In the genomic region with DNA sequence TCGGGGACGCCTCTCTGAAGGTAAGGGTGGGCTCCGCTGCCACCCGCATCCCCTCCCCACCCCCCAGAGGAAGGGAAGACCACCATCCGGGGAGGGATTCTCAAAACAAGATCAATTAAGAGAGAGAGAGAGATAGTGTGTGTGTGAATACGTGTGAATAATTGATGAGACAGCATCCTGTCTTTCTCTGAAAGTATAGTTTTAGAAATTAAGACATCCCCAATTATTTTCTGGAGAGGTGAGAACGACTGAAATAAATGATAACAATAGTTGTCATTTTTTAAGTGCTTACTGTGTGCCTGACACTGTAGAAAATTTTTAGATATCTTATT, we compare ENCODE assay signal across 9 cellular contexts. TPM values are rescaled to one million over a fixed set of nuclear protein-coding genes. Genes with fewer than 3 reads are reported as not detected.
DNase-seq lines count a peak whose midpoint lies in the region; ATAC-seq, FAIRE-seq and TF ChIP-seq lines count a peak whose summit lies in the region.
"Had no signal": no experiment of that assay in that cellular context is flagged by ENCODE, and none has a peak within 500 bp of the region (broad histone marks: within the 10 kb centered on the region; RNA-seq: fewer than 3 reads in every experiment).

No MANE protein-coding gene starts in this region.

- TF ChIP-seq RAD21 in H1 (IDR thresholded peaks at IDR 0.05 in 1 of 2, conservative IDR thresholded peaks at IDR 0.05 in 1 of 2; ENCODE audit: low read depth in 2 of 2, low read length in 2 of 2), result no peak

- no peak overlapping the region for H3K18ac ChIP-seq in H1 (ENCODE audit: extremely low read depth, low read length)

- H3K9ac ChIP-seq in H1 (replicated peaks in 1 of 4; ENCODE audit: extremely low read depth in 1 of 4, low read depth in 3 of 4, low read length in 3 of 4), result no peak overlapping the region

- no peak for TF ChIP-seq POLR2A in GM18505 (IDR thresholded peaks at IDR 0.05; ENCODE audit: borderline replicate concordance, extremely low read depth, insufficient read depth, insufficient read length)
- TF ChIP-seq POLR2A in H1 (IDR thresholded peaks at IDR 0.05; ENCODE audit: control extremely low read depth in 1 of 2, low read depth in 2 of 2, low read length in 2 of 2), result no peak
- TF ChIP-seq POLR2A in ovary (IDR thresholded peaks at IDR 0.05), result no peak

- H2BK5ac ChIP-seq in H1 (ENCODE audit: low read depth, low read length), result no peak overlapping the region

- intact Hi-C loops in ovary (cut with DNase I), result loop anchor here in 2 of 4 donors (10.0 kb wide), 3 partner anchors 72 to 342 kb away; no protein-coding TSS in a partner anchor

- ATAC-seq in GM18505 (IDR thresholded peaks at IDR 0.05; ENCODE audit: unreplicated experiment) (peak; percentile 5), HG03460 (IDR thresholded peaks at IDR 0.05; ENCODE audit: unreplicated experiment) (peak; percentile 11), GM21619 (IDR thresholded peaks at IDR 0.05; ENCODE audit: unreplicated experiment) (no peak), HG03571 (IDR thresholded peaks at IDR 0.05; ENCODE audit: unreplicated experiment) (no peak), GM21526 (IDR thresholded peaks at IDR 0.05; ENCODE audit: low FRiP score, unreplicated experiment) (no peak)

- no peak for FAIRE-seq in H1 (lab: Jason Lieb, UNC)

- no peaks in the 10 kb centered on the region; the same call in 1 of the 2 replicates for H3K23me2 ChIP-seq in H1 (ENCODE audit: low read depth, low read length)

- H3K4me1 ChIP-seq in H1 (replicated peaks in 1 of 4; ENCODE audit: control insufficient read depth in 3 of 4, insufficient read depth in 4 of 4, low read length in 3 of 4) (0 out of 7 replicates have a peak, but pooled peaks cover 0 to 1% (median 0%) of the 10 kb centered on the region in 4 experiments), ovary (ENCODE audit: insufficient read depth) (no peaks in the 10 kb centered on the region), SJCRH30 (no peaks in the 10 kb centered on the region)

- H2BK15ac ChIP-seq in H1 (ENCODE audit: low read length), result no peak overlapping the region

- H3K56ac ChIP-seq in H1 (replicated peaks; ENCODE audit: insufficient read length, low read depth, low read length), result no peak overlapping the region

- H2BK120ac ChIP-seq in H1 (replicated peaks; ENCODE audit: low read depth, low read length), result no peak overlapping the region

- H3K4me3 ChIP-seq in H1 (ENCODE audit: extremely low read depth in 1 of 4, insufficient read depth in 2 of 4, low read depth in 3 of 4, low read length in 4 of 4) (peak overlapping the region; percentile 41 to 71 (median 54); a peak in 7 of 8 replicates), ovary (peak overlapping the region; percentile 69), SJCRH30 (no peak overlapping the region)

- H2AFZ ChIP-seq in H1 (ENCODE audit: low read length), result no peak overlapping the region

- H3K9me3 ChIP-seq in H1 (ENCODE audit: insufficient read depth in 2 of 2, low read depth in 1 of 2, low read length in 1 of 2) (no peaks in the 10 kb centered on the region), ovary (no peaks in the 10 kb centered on the region), SJCRH30 (replicated peaks) (no peaks in the 10 kb centered on the region)

- no peak overlapping the region for H4K5ac ChIP-seq in H1 (ENCODE audit: insufficient read length, low read depth, low read length)

- POLR2A ChIA-PET in H1 (lab: Charles Lee; ENCODE audit: partially characterized antibody), result no interaction called here

- H3K36me3 ChIP-seq in H1 (ENCODE audit: control insufficient read depth in 2 of 4, insufficient read depth in 4 of 4, low read length in 3 of 4) (no peaks in the 10 kb centered on the region), ovary (no peaks in the 10 kb centered on the region), SJCRH30 (no peaks in the 10 kb centered on the region)

- CTCF ChIA-PET in H1 (lab: Charles Lee; ENCODE audit: partially characterized antibody), result interaction anchor here (0.7 to 1.9 kb wide), 13 partner anchors 12 to 1194 kb away, joined by 3 to 9 read pairs (median 3); no protein-coding TSS in a partner anchor

- H3K4me2 ChIP-seq in H1 (ENCODE audit: insufficient read depth in 1 of 2, low read depth in 2 of 2, low read length in 2 of 2), result peak overlapping the region; percentile 35 to 74; a peak in 3 of 4 replicates

- no peak for TF ChIP-seq CTCF in H1 (IDR thresholded peaks at IDR 0.05; ENCODE audit: control extremely low read depth in 1 of 3, insufficient read depth in 1 of 3, low read depth in 1 of 3, low read length in 3 of 3)
- TF ChIP-seq CTCF in ovary (IDR thresholded peaks at IDR 0.05), result no peak

- H3K27me3 ChIP-seq in H1 (replicated peaks in 1 of 4; ENCODE audit: control insufficient read depth in 3 of 4, extremely low read depth in 1 of 4, insufficient read depth in 3 of 4, low read length in 3 of 4) (peaks cover 0 to 13% (median 9%) of the 10 kb centered on the region in 4 experiments; a peak in 5 of 7 replicates), ovary (no peaks in the 10 kb centered on the region), SJCRH30 (peaks cover 8% of the 10 kb centered on the region)

- no peak overlapping the region for H3K4ac ChIP-seq in H1 (replicated peaks; ENCODE audit: insufficient read length, low read depth, low read length)

- TF ChIP-seq EP300 in H1 (IDR thresholded peaks at IDR 0.05; ENCODE audit: borderline replicate concordance in 1 of 2, low read depth in 2 of 2, low read length in 2 of 2), result no peak
- TF ChIP-seq EP300 in ovary (IDR thresholded peaks at IDR 0.05), result no peak

- H2AK5ac ChIP-seq in H1 (ENCODE audit: low read depth, low read length), result no peak overlapping the region

- DNase-seq in H1 (ENCODE audit: low read depth in 1 of 2, low spot score in 2 of 2) (no peak), ovary (no peak), SJCRH30 (no peak)

- no peaks in the 10 kb centered on the region for H3K79me1 ChIP-seq in H1 (ENCODE audit: low read depth, low read length)

- H4K91ac ChIP-seq in H1 (replicated peaks; ENCODE audit: insufficient read length, low read length), result no peak overlapping the region

- H3K79me2 ChIP-seq in H1 (ENCODE audit: control insufficient read depth in 1 of 2, insufficient read depth in 2 of 2, low read length in 2 of 2), result no peaks in the 10 kb centered on the region

- H3K14ac ChIP-seq in H1 (ENCODE audit: insufficient read length), result no peak overlapping the region

- H2BK20ac ChIP-seq in H1 (ENCODE audit: low read length), result no peak overlapping the region

- H3K27ac ChIP-seq in H1 (ENCODE audit: low read depth, low read length), result no peak overlapping the region
- peak overlapping the region in 1 of 2 donors; percentile 17 for H3K27ac ChIP-seq in ovary
- H3K27ac ChIP-seq in SJCRH30, result no peak overlapping the region

- H4K8ac ChIP-seq in H1 (ENCODE audit: extremely low read depth, insufficient read depth, low read length), result no peak overlapping the region

- no peak overlapping the region for H2BK12ac ChIP-seq in H1 (ENCODE audit: low read depth, low read length)

- no peaks in the 10 kb centered on the region for H4K20me1 ChIP-seq in H1 (replicated peaks in 1 of 2; ENCODE audit: control insufficient read depth in 1 of 2, insufficient read depth in 2 of 2, low read length in 2 of 2)

- WGBS in H1 (ENCODE audit: extremely low coverage in 1 of 2, insufficient coverage in 1 of 2, insufficient read length in 1 of 2, insufficient replicate concordance in 2 of 2, low coverage in 1 of 2, low lambda C conversion rate in 2 of 2, missing lambda C conversion rate in 1 of 2), 2 experiments, result 28% methylated on average over 4 of the region's 7 CpGs; no CpG with 5 or more reads in 1 of the 2 experiments
- WGBS in ovary, 3 donors, result 10 to 12% (median 10%) methylated on average over 7 of the region's 7 CpGs

- H3K23ac ChIP-seq in H1 (ENCODE audit: insufficient read length), result no peak overlapping the region

TF ChIP-seq in H1, 55 proteins besides CTCF, POLR2A, EP300 and RAD21 (continues in another document):
- TF ChIP-seq, protein P1, sequence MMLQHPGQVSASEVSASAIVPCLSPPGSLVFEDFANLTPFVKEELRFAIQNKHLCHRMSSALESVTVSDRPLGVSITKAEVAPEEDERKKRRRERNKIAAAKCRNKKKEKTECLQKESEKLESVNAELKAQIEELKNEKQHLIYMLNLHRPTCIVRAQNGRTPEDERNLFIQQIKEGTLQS (IDR thresholded peaks at IDR 0.05; ENCODE audit: insufficient read depth, low read depth, low read length), result no peak
- TF ChIP-seq SIRT6 (IDR thresholded peaks at IDR 0.05; ENCODE audit: low read length), result no peak
- TF ChIP-seq SUZ12 (IDR thresholded peaks at IDR 0.05; ENCODE audit: low read length), result no peak
- no peak for TF ChIP-seq TAF1 (IDR thresholded peaks at IDR 0.05; ENCODE audit: low read depth, low read length)
- TF ChIP-seq CREB1 (IDR thresholded peaks at IDR 0.05), result no peak
- TF ChIP-seq SIN3A (conservative IDR thresholded peaks at IDR 0.05 in 1 of 2, IDR thresholded peaks at IDR 0.05 in 1 of 2; ENCODE audit: low read depth in 1 of 2, low read length in 2 of 2), result no peak
- no peak for TF ChIP-seq MAFK (IDR thresholded peaks at IDR 0.05; ENCODE audit: low read depth, low read length)
- no peak for TF ChIP-seq RNF2 (IDR thresholded peaks at IDR 0.05; ENCODE audit: borderline replicate concordance, low read depth, low read length, missing control alignments, poor library complexity, severe bottlenecking)

RNA-seq across cellular contexts. Expression of a gene that starts 0.8 kb away (rescaled TPM):
- total RNA-seq in H1 (2021; fragmentation: NEBNext Ultra II Directional; extraction: Animal tissue kit (Norgen Biotek cat#: 25700)), result 0.54 TPM in 1 of 2 replicates, not detected in the other
- not detected in 2 replicates for polyA plus RNA-seq in H1 (2011; rRNA removed)
- polyA plus RNA-seq in H1 (2011; cell fraction: cytosol; rRNA removed), result 0.03 TPM
- not detected for polyA plus RNA-seq in H1 (2011; cell fraction: nucleus; rRNA removed)
- polyA plus RNA-seq in H1 (2012, experiment 1 of 2), result 0.09 TPM in 1 of 4 replicates, not detected in the others
- not detected for polyA plus RNA-seq in H1 (2012, experiment 2 of 2)
- 0.12 TPM for polyA plus RNA-seq in H1 (2013, experiment 1 of 2)
- polyA plus RNA-seq in H1 (2013, experiment 2 of 2), result 0.20 TPM
- not detected in 2 replicates for polyA minus RNA-seq in H1 (2011; rRNA and poly(A)+ RNA removed)
- not detected for polyA minus RNA-seq in H1 (2011; cell fraction: cytosol; rRNA and poly(A)+ RNA removed)
- 2.4 TPM for polyA minus RNA-seq in H1 (2011; cell fraction: nucleus; rRNA and poly(A)+ RNA removed)
- total RNA-seq in ovary, result 1 to 10 TPM in 5 of 7 donors, under 1 TPM in 2; 0.83 to 3.1 (median 1.7) TPM
- 1 to 10 TPM in 1 of 2 donors, under 1 TPM in 1; 0.93 to 1.5 TPM for polyA plus RNA-seq in ovary
- not detected in 2 replicates for total RNA-seq in SJCRH30 (2014; rRNA removed; shearing (Covaris generic))
- total RNA-seq: LHCN-M2 had no signal

RNA-seq across cellular contexts. Expression of a gene that starts 45.0 kb away (rescaled TPM):
- not detected in 2 replicates for total RNA-seq in H1 (2021; fragmentation: NEBNext Ultra II Directional; extraction: Animal tissue kit (Norgen Biotek cat#: 25700))
- polyA plus RNA-seq in H1 (2011; rRNA removed), result not detected in 2 replicates
- polyA plus RNA-seq in H1 (2011; cell fraction: cytosol; rRNA removed), result not detected
- polyA plus RNA-seq in H1 (2011; cell fraction: nucleus; rRNA removed), result not detected
- polyA plus RNA-seq in H1 (2012, experiment 1 of 2), result not detected in 4 replicates
- not detected for polyA plus RNA-seq in H1 (2012, experiment 2 of 2)
- polyA plus RNA-seq in H1 (2013, experiment 1 of 2), result not detected
- polyA plus RNA-seq in H1 (2013, experiment 2 of 2), result not detected
- polyA minus RNA-seq in H1 (2011; rRNA and poly(A)+ RNA removed), result not detected in 2 replicates
- not detected for polyA minus RNA-seq in H1 (2011; cell fraction: cytosol; rRNA and poly(A)+ RNA removed)
- not detected for polyA minus RNA-seq in H1 (2011; cell fraction: nucleus; rRNA and poly(A)+ RNA removed)
- total RNA-seq in ovary, result 1 to 10 TPM in 4 of 7 donors, under 1 TPM in 2, not detected in 1; 0.36 to 2.3 (median 2.0) TPM
- 1 to 10 TPM in 1 of 2 donors, under 1 TPM in 1; 0.48 to 2.1 TPM for polyA plus RNA-seq in ovary
- total RNA-seq in SJCRH30 (2014; rRNA removed; shearing (Covaris generic)), result not detected in 2 replicates
- total RNA-seq: LHCN-M2 had no signal

Comparison
In these comparisons a context has a peak if more than half of its experiments do, and no peak if none do; other contexts are left out.
1. ATAC-seq: peak in GM18505 (single experiment) and HG03460 (single experiment); none in GM21619 (single experiment), HG03571 (single experiment) and GM21526 (single experiment).